ENCODE assay signal across 15 cellular contexts in genomic region chr2:231276986-231277385, GRCh38.
DNase-seq lines count a peak whose midpoint lies in the region; ATAC-seq and TF ChIP-seq lines count a peak whose summit lies in the region.
"Had no signal": no experiment of that assay in that cellular context is flagged by ENCODE, and none has a peak within 500 bp of the region (broad histone marks: within the 10 kb centered on the region; RNA-seq: fewer than 3 reads in every experiment).

No MANE protein-coding gene starts in this region.

- H3K27me3 Mint-ChIP-seq in activated naive CD4-positive, alpha-beta T cell treated with anti-CD3 and anti-CD28 coated beads for 36 hours (ENCODE audit: low read depth) = no peaks in the 10 kb centered on the region
- peaks cover 7% of the 10 kb centered on the region for H3K27me3 Mint-ChIP-seq in activated naive CD4-positive, alpha-beta T cell treated with anti-CD3 and anti-CD28 coated beads, Interleukin-2, amount 10 ng/mL, durations not matched to agents 7 days and 5 days
- no peaks in the 10 kb centered on the region for H3K27me3 Mint-ChIP-seq in WTC11 (ENCODE audit: low read depth)

- DNase-seq in activated CD4-positive, alpha-beta T cell treated with anti-CD3 and anti-CD28 coated beads, Interleukin-2, amount 50 U/mL, for 48 hours = peak; percentile 7 to 15
- no peak for DNase-seq in activated CD4-positive, alpha-beta T cell treated with anti-CD3 and anti-CD28 coated beads, Interleukin-2, amount 50 U/mL, for 4 hours
- DNase-seq in activated naive CD4-positive, alpha-beta T cell treated with anti-CD3 and anti-CD28 coated beads for 36 hours = peak; percentile 13
- no peak for DNase-seq in activated naive CD4-positive, alpha-beta T cell treated with anti-CD3 and anti-CD28 coated beads, Interleukin-2, amount 10 ng/mL, durations not matched to agents 7 days and 5 days
- DNase-seq in WTC11 (ENCODE audit: low spot score) (no peak), hippocampal formation (lab: John Stamatoyannopoulos, UW) (no peak), occipital lobe (lab: John Stamatoyannopoulos, UW) (no peak)
- DNase-seq: ACHN; CD4-positive, alpha-beta memory T cell; DMS79; GM23248; H7 had no signal

- H3K36me3 Mint-ChIP-seq in activated naive CD4-positive, alpha-beta T cell treated with anti-CD3 and anti-CD28 coated beads for 36 hours (ENCODE audit: low read depth) = no peaks in the 10 kb centered on the region
- no peaks in the 10 kb centered on the region for H3K36me3 Mint-ChIP-seq in activated naive CD4-positive, alpha-beta T cell treated with anti-CD3 and anti-CD28 coated beads, Interleukin-2, amount 10 ng/mL, durations not matched to agents 7 days and 5 days
- H3K36me3 Mint-ChIP-seq in WTC11 = peaks cover 43% of the 10 kb centered on the region
- H3K36me3 Mint-ChIP-seq: CD4-positive, alpha-beta memory T cell had no signal

- intact Hi-C loops in activated naive CD4-positive, alpha-beta T cell treated with anti-CD3 and anti-CD28 coated beads for 36 hours (cut with micrococcal nuclease) = no loop called here

- H3K9me3 Mint-ChIP-seq in activated naive CD4-positive, alpha-beta T cell treated with anti-CD3 and anti-CD28 coated beads for 36 hours = no peaks in the 10 kb centered on the region
- no peaks in the 10 kb centered on the region for H3K9me3 Mint-ChIP-seq in activated naive CD4-positive, alpha-beta T cell treated with anti-CD3 and anti-CD28 coated beads, Interleukin-2, amount 10 ng/mL, durations not matched to agents 7 days and 5 days
- H3K9me3 Mint-ChIP-seq in WTC11 = no peaks in the 10 kb centered on the region
- H3K9me3 Mint-ChIP-seq: CD4-positive, alpha-beta memory T cell had no signal

- peaks cover 0 to 6% (median 0%) of the 10 kb centered on the region in 11 experiments; a peak in 2 of 22 replicates for H3K36me3 ChIP-seq in BLaER1 treated with 17β-estradiol and CSF1 and Interleukin-3, amounts not matched to agents 10 nM and 100 nM

- no peaks in the 10 kb centered on the region for H3K9me3 ChIP-seq in BLaER1 treated with 17β-estradiol and CSF1 and Interleukin-3, amounts not matched to agents 10 nM and 100 nM (replicated peaks in 1 of 11)

- no peak overlapping the region for H3K4me3 ChIP-seq in BLaER1 treated with 17β-estradiol and CSF1 and Interleukin-3, amounts not matched to agents 10 nM and 100 nM
- H3K4me3 ChIP-seq: GM12878, GM23248 had no signal

- H3K4me1 Mint-ChIP-seq in activated naive CD4-positive, alpha-beta T cell treated with anti-CD3 and anti-CD28 coated beads for 36 hours (ENCODE audit: low read depth) = peaks cover 3% of the 10 kb centered on the region
- no peaks in the 10 kb centered on the region for H3K4me1 Mint-ChIP-seq in activated naive CD4-positive, alpha-beta T cell treated with anti-CD3 and anti-CD28 coated beads, Interleukin-2, amount 10 ng/mL, durations not matched to agents 7 days and 5 days
- peaks cover 3% of the 10 kb centered on the region; the same call in 1 of the 2 replicates for H3K4me1 Mint-ChIP-seq in WTC11
- H3K4me1 Mint-ChIP-seq: CD4-positive, alpha-beta memory T cell had no signal

- no peak for TF ChIP-seq CTCF in WTC11 (IDR thresholded peaks at IDR 0.05)

- no peaks in the 10 kb centered on the region for H3K27me3 ChIP-seq in BLaER1 treated with 17β-estradiol and CSF1 and Interleukin-3, amounts not matched to agents 10 nM and 100 nM

- no peak overlapping the region for H3K4me3 Mint-ChIP-seq in activated naive CD4-positive, alpha-beta T cell treated with anti-CD3 and anti-CD28 coated beads for 36 hours
- no peak overlapping the region for H3K4me3 Mint-ChIP-seq in activated naive CD4-positive, alpha-beta T cell treated with anti-CD3 and anti-CD28 coated beads, Interleukin-2, amount 10 ng/mL, durations not matched to agents 7 days and 5 days
- no peak overlapping the region for H3K4me3 Mint-ChIP-seq in WTC11
- H3K4me3 Mint-ChIP-seq: CD4-positive, alpha-beta memory T cell had no signal

- ATAC-seq in WTC11 = no peak
- ATAC-seq: GM12878 had no signal

- H3K4me1 ChIP-seq in BLaER1 treated with 17β-estradiol and CSF1 and Interleukin-3, amounts not matched to agents 10 nM and 100 nM = peaks cover 41 to 77% (median 56%) of the 10 kb centered on the region in 10 experiments

- no peaks in the 10 kb centered on the region for H4K20me1 ChIP-seq in BLaER1 treated with 17β-estradiol and CSF1 and Interleukin-3, amounts not matched to agents 10 nM and 100 nM

- no peak overlapping the region for H3K9ac ChIP-seq in BLaER1 treated with 17β-estradiol and CSF1 and Interleukin-3, amounts not matched to agents 10 nM and 100 nM
- H3K9ac ChIP-seq: GM23248 had no signal

- no peak overlapping the region for H3K27ac ChIP-seq in BLaER1 treated with 17β-estradiol and CSF1 and Interleukin-3, amounts not matched to agents 10 nM and 100 nM
- H3K27ac ChIP-seq: C4-2B, GM23248 had no signal

- POLR2A ChIA-PET in WTC11 (lab: Charles Lee) = no interaction called here

- no peak overlapping the region for H3K27ac Mint-ChIP-seq in activated naive CD4-positive, alpha-beta T cell treated with anti-CD3 and anti-CD28 coated beads for 36 hours
- no peak overlapping the region for H3K27ac Mint-ChIP-seq in activated naive CD4-positive, alpha-beta T cell treated with anti-CD3 and anti-CD28 coated beads, Interleukin-2, amount 10 ng/mL, durations not matched to agents 7 days and 5 days
- H3K27ac Mint-ChIP-seq in WTC11 = 0 out of 2 replicates have a peak overlapping the region, but pooled peaks have one; percentile 70
- H3K27ac Mint-ChIP-seq: CD4-positive, alpha-beta memory T cell had no signal

- H3K4me2 ChIP-seq in BLaER1 treated with 17β-estradiol and CSF1 and Interleukin-3, amounts not matched to agents 10 nM and 100 nM = peak overlapping the region; percentile 4 to 77 (median 49); a peak in 18 of 22 replicates

- CTCF ChIA-PET in activated naive CD4-positive, alpha-beta T cell treated with anti-CD3 and anti-CD28 coated beads for 36 hours (lab: Charles Lee) = no interaction called here
- CTCF ChIA-PET in activated naive CD4-positive, alpha-beta T cell treated with anti-CD3 and anti-CD28 coated beads, Interleukin-2, amount 10 ng/mL, durations not matched to agents 7 days and 5 days (lab: Charles Lee) = interaction anchor here (0.6 kb wide), 1 partner anchor 1211 kb away, joined by 3 read pairs; no protein-coding TSS in a partner anchor
- CTCF ChIA-PET in WTC11 (lab: Charles Lee) = interaction anchor here (0.6 to 2.5 kb wide), 2 partner anchors 49 to 603 kb away, joined by 4 to 8 read pairs; no protein-coding TSS in a partner anchor

TF ChIP-seq in WTC11, 78 proteins besides CTCF, POLR2A, EP300 and RAD21 (continues in another document):
- TF ChIP-seq CBFB (CRISPR knock-in tag; IDR thresholded peaks at IDR 0.05; ENCODE audit: low read depth) (no peak), HMGA2 (CRISPR knock-in tag; IDR thresholded peaks at IDR 0.05) (no peak), GTF2I (CRISPR knock-in tag; conservative IDR thresholded peaks at IDR 0.05) (no peak), GABPB1 (CRISPR knock-in tag; IDR thresholded peaks at IDR 0.05) (no peak), CDX4 (CRISPR knock-in tag; IDR thresholded peaks at IDR 0.05; ENCODE audit: borderline replicate concordance) (no peak), MXD4 (CRISPR knock-in tag; IDR thresholded peaks at IDR 0.05; ENCODE audit: borderline replicate concordance) (no peak), GRHL2 (CRISPR knock-in tag; IDR thresholded peaks at IDR 0.05; ENCODE audit: insufficient replicate concordance, severe bottlenecking) (no peak)
- TF ChIP-seq, protein P1, sequence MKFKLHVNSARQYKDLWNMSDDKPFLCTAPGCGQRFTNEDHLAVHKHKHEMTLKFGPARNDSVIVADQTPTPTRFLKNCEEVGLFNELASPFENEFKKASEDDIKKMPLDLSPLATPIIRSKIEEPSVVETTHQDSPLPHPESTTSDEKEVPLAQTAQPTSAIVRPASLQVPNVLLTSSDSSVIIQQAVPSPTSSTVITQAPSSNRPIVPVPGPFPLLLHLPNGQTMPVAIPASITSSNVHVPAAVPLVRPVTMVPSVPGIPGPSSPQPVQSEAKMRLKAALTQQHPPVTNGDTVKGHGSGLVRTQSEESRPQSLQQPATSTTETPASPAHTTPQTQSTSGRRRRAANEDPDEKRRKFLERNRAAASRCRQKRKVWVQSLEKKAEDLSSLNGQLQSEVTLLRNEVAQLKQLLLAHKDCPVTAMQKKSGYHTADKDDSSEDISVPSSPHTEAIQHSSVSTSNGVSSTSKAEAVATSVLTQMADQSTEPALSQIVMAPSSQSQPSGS (CRISPR knock-in tag; IDR thresholded peaks at IDR 0.05; ENCODE audit: borderline replicate concordance, low read depth) = no peak
- TF ChIP-seq, protein P2, sequence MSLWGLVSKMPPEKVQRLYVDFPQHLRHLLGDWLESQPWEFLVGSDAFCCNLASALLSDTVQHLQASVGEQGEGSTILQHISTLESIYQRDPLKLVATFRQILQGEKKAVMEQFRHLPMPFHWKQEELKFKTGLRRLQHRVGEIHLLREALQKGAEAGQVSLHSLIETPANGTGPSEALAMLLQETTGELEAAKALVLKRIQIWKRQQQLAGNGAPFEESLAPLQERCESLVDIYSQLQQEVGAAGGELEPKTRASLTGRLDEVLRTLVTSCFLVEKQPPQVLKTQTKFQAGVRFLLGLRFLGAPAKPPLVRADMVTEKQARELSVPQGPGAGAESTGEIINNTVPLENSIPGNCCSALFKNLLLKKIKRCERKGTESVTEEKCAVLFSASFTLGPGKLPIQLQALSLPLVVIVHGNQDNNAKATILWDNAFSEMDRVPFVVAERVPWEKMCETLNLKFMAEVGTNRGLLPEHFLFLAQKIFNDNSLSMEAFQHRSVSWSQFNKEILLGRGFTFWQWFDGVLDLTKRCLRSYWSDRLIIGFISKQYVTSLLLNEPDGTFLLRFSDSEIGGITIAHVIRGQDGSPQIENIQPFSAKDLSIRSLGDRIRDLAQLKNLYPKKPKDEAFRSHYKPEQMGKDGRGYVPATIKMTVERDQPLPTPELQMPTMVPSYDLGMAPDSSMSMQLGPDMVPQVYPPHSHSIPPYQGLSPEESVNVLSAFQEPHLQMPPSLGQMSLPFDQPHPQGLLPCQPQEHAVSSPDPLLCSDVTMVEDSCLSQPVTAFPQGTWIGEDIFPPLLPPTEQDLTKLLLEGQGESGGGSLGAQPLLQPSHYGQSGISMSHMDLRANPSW (CRISPR knock-in tag; conservative IDR thresholded peaks at IDR 0.05; ENCODE audit: low read depth) = no peak

Comparison
In these comparisons a context has a peak if more than half of its experiments do, and no peak if none do; other contexts are left out.
1. DNase-seq: peak in activated CD4-positive, alpha-beta T cell treated with anti-CD3 and anti-CD28 coated beads, Interleukin-2, amount 50 U/mL, for 48 hours (2 of 2) and activated naive CD4-positive, alpha-beta T cell treated with anti-CD3 and anti-CD28 coated beads for 36 hours (single experiment); none in activated CD4-positive, alpha-beta T cell treated with anti-CD3 and anti-CD28 coated beads, Interleukin-2, amount 50 U/mL, for 4 hours (0 of 2), activated naive CD4-positive, alpha-beta T cell treated with anti-CD3 and anti-CD28 coated beads, Interleukin-2, amount 10 ng/mL, durations not matched to agents 7 days and 5 days (single experiment), WTC11 (single experiment), hippocampal formation (0 of 2) and occipital lobe (single experiment).